In genomic region chrX:53654378-53654777, GRCh38 we compare ENCODE assay signal across 18 cellular contexts.
"Had no signal": no experiment of that assay in that cellular context is flagged by ENCODE, and none has a peak within 500 bp of the region (broad histone marks: within the 10 kb centered on the region; RNA-seq: fewer than 3 reads in every experiment).

No MANE protein-coding gene starts in this region.

- H3K9me3 Mint-ChIP-seq: activated naive CD4-positive, alpha-beta T cell treated with anti-CD3 and anti-CD28 coated beads, Interleukin-2, amount 50 U/mL, for 72 hours; activated T-cell treated with anti-CD3 and anti-CD28 coated beads, Interleukin-2, amount 50 U/mL, for 4 hours; stimulated activated naive CD8-positive, alpha-beta T cell treated with anti-CD3 and anti-CD28 coated beads, Interleukin-15, Interleukin-2, amounts not matched to agents 100 ng/mL and 50 ng/mL, for 24 hours; WTC11 had no signal

- H3K27ac Mint-ChIP-seq: brain, WTC11 had no signal

- H3K4me1 Mint-ChIP-seq: WTC11 had no signal

- H3K4me1 ChIP-seq: lower lobe of right lung, upper lobe of left lung had no signal

- ATAC-seq: activated CD8-positive, alpha-beta memory T cell treated with anti-CD3 and anti-CD28 coated beads, Interleukin-2, amount 10 ng/mL, durations not matched to agents 7 days and 5 days; activated naive CD4-positive, alpha-beta T cell treated with anti-CD3 and anti-CD28 coated beads, Interleukin-2, amount 50 U/mL, for 72 hours; activated T-cell treated with anti-CD3 and anti-CD28 coated beads, Interleukin-2, amount 50 U/mL, for 4 hours; gastrocnemius medialis; left colon; lower lobe of right lung; sciatic nerve; WTC11 had no signal

- H3K4me3 Mint-ChIP-seq: activated CD8-positive, alpha-beta memory T cell treated with anti-CD3 and anti-CD28 coated beads, Interleukin-2, amount 10 ng/mL, durations not matched to agents 7 days and 5 days; activated T-cell treated with anti-CD3 and anti-CD28 coated beads, Interleukin-2, amount 50 U/mL, for 4 hours; brain; stimulated activated naive CD8-positive, alpha-beta T cell treated with anti-CD3 and anti-CD28 coated beads, Interleukin-15, Interleukin-2, amounts not matched to agents 100 ng/mL and 50 ng/mL, for 24 hours; WTC11 had no signal

- H3K36me3 ChIP-seq: ovary had no signal

- H3K9me3 ChIP-seq: gastrocnemius medialis, lower lobe of right lung, ovary, upper lobe of left lung had no signal

- H3K27me3 ChIP-seq: gastrocnemius medialis, ovary, upper lobe of left lung had no signal

- DNase-seq: activated CD4-positive, alpha-beta T cell treated with anti-CD3 and anti-CD28 coated beads for 48 hours; activated CD8-positive, alpha-beta memory T cell treated with anti-CD3 and anti-CD28 coated beads, Interleukin-2, amount 10 ng/mL, durations not matched to agents 7 days and 5 days; activated gamma-delta T cell; activated T-cell treated with anti-CD3 and anti-CD28 coated beads, Interleukin-2, amount 50 U/mL, for 4 hours; central memory CD4-positive, alpha-beta T cell; effector CD8-positive, alpha-beta T cell; gastrocnemius medialis; left colon; lower lobe of right lung; midbrain; ovary; T-helper 2 cell; upper lobe of left lung had no signal

- H3K4me3 ChIP-seq: gastrocnemius medialis, lower lobe of right lung, ovary, upper lobe of left lung had no signal

- H3K27me3 Mint-ChIP-seq: activated CD8-positive, alpha-beta memory T cell treated with anti-CD3 and anti-CD28 coated beads, Interleukin-2, amount 10 ng/mL, durations not matched to agents 7 days and 5 days; brain; stimulated activated naive CD8-positive, alpha-beta T cell treated with anti-CD3 and anti-CD28 coated beads, Interleukin-15, Interleukin-2, amounts not matched to agents 100 ng/mL and 50 ng/mL, for 24 hours had no signal

- H3K27ac ChIP-seq: gastrocnemius medialis, lower lobe of right lung, ovary, upper lobe of left lung had no signal
